Comparison of ENCODE assay signal across 25 cellular contexts in the genomic region with DNA sequence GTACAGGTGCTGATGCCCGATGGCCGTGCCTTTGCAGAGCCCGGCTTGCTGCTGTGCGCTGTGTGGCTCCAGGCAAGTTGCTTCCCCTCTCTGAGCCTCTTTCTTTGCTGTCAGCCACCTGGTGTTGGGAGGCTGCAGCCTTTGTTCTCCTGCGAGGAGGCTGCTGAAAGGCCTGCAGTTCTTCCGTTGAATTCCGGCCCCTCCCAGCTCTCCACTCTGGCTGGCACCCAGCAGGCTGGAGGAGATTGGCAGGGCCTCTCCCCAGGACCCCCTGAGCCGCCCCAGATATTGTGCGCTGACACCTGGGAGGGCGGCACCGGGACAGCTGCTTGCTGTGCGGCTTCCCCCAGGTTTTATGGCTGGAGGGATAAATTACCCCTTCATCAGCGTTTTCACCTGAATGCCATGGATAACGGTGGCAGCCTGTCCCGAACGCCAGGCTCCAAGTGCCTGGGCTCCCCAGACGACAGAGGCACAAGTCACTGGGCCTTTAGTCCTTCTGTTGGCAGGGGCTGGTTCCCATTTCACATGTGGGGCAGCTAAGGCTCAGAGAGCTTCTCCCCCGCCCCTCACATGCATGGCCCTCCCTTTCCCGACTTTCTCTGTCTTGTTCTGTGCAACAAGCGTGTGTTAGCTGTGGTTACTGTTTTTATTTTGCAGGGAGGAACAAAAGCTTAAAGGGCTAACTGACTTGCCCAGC. TPM values are rescaled to one million over a fixed set of nuclear protein-coding genes. Genes with fewer than 3 reads are reported as not detected.
DNase-seq lines count a peak whose midpoint lies in the region; ATAC-seq, FAIRE-seq and TF ChIP-seq lines count a peak whose summit lies in the region.
"Had no signal": no experiment of that assay in that cellular context is flagged by ENCODE, and none has a peak within 500 bp of the region (broad histone marks: within the 10 kb centered on the region; RNA-seq: fewer than 3 reads in every experiment).

No MANE protein-coding gene starts in this region.

- CTCF ChIA-PET in HEK293 (lab: Yijun Ruan, JAX): interaction anchor here (0.7 to 1.5 kb wide), 3 partner anchors 13 to 282 kb away, joined by 3 to 5 read pairs (median 3); no protein-coding TSS in a partner anchor
- CTCF ChIA-PET in WTC11 (lab: Charles Lee): interaction anchor here (0.7 to 3.6 kb wide), 14 partner anchors 8 to 162 kb away, joined by 3 to 19 read pairs (median 4); no protein-coding TSS in a partner anchor

- H3K14ac ChIP-seq in mesenchymal stem cell (ENCODE audit: low read length in 2 of 2): no peak overlapping the region

- no peak overlapping the region for H3K27ac ChIP-seq in BLaER1 treated with 17β-estradiol and CSF1 and Interleukin-3, amounts not matched to agents 10 nM and 100 nM
- no peak overlapping the region for H3K27ac ChIP-seq in HEK293 (ENCODE audit: extremely low read depth, low read depth, low read length)
- no peak overlapping the region for H3K27ac ChIP-seq in mesenchymal stem cell (ENCODE audit: low read length, poor library complexity, severe bottlenecking)
- H3K27ac ChIP-seq: adrenal gland, esophagus muscularis mucosa, hepatocyte, left ventricle myocardium inferior, ovary, right atrium auricular region, thoracic aorta had no signal

- no peak overlapping the region for H2AFZ ChIP-seq in mesenchymal stem cell (ENCODE audit: low read depth, low read length)
- H2AFZ ChIP-seq: hepatocyte had no signal

- no peak for ATAC-seq in WTC11
- ATAC-seq: activated T-cell treated with anti-CD3 and anti-CD28 coated beads, Interleukin-2, amount 50 U/mL, for 4 hours had no signal

- H2BK15ac ChIP-seq in mesenchymal stem cell (ENCODE audit: low read depth, poor library complexity, severe bottlenecking): peak overlapping the region; percentile 23

- no peak for TF ChIP-seq CTCF in HEK293 (tag by site-specific recombination; IDR thresholded peaks at IDR 0.05)
- no peak for TF ChIP-seq CTCF in WTC11 (IDR thresholded peaks at IDR 0.05)

- no peaks in the 10 kb centered on the region for H3K9me3 Mint-ChIP-seq in WTC11
- H3K9me3 Mint-ChIP-seq in activated naive CD8-positive, alpha-beta T cell treated with anti-CD3 and anti-CD28 coated beads for 36 hours: no peaks in the 10 kb centered on the region
- H3K9me3 Mint-ChIP-seq: activated T-cell treated with anti-CD3 and anti-CD28 coated beads, Interleukin-2, amount 50 U/mL, for 4 hours; CD4-positive, alpha-beta T cell; mesothelial cell of epicardium; natural killer cell had no signal

- peaks cover 0 to 57% (median 0%) of the 10 kb centered on the region in 11 experiments; a peak in 8 of 22 replicates for H3K27me3 ChIP-seq in BLaER1 treated with 17β-estradiol and CSF1 and Interleukin-3, amounts not matched to agents 10 nM and 100 nM
- H3K27me3 ChIP-seq in mesenchymal stem cell (ENCODE audit: control insufficient read depth in 1 of 2, insufficient read depth in 1 of 2, low read length in 2 of 2): no peaks in the 10 kb centered on the region
- H3K27me3 ChIP-seq: adrenal gland, esophagus muscularis mucosa, hepatocyte, ovary, right atrium auricular region had no signal

- peaks cover 82 to 100% (median 98%) of the 10 kb centered on the region in 11 experiments for H4K20me1 ChIP-seq in BLaER1 treated with 17β-estradiol and CSF1 and Interleukin-3, amounts not matched to agents 10 nM and 100 nM

- H4K91ac ChIP-seq in mesenchymal stem cell (ENCODE audit: low read length): no peak overlapping the region

- no peak overlapping the region for H3K4ac ChIP-seq in mesenchymal stem cell (ENCODE audit: low read depth in 1 of 2, low read length in 2 of 2)

- no peak overlapping the region for H3K18ac ChIP-seq in mesenchymal stem cell (ENCODE audit: low read depth in 1 of 2, low read length in 2 of 2)

- no peak for FAIRE-seq in urothelium cell line (lab: Jason Lieb, UNC)
- FAIRE-seq: frontal cortex, islet of Langerhans had no signal

- H3K36me3 Mint-ChIP-seq in WTC11: no peaks in the 10 kb centered on the region
- H3K36me3 Mint-ChIP-seq in activated naive CD8-positive, alpha-beta T cell treated with anti-CD3 and anti-CD28 coated beads for 36 hours: peaks cover 5% of the 10 kb centered on the region
- H3K36me3 Mint-ChIP-seq: natural killer cell had no signal

- no peak overlapping the region for H4K8ac ChIP-seq in mesenchymal stem cell (ENCODE audit: low read length)

- DNase-seq in WTC11 (ENCODE audit: low spot score): no peak
- no peak for DNase-seq in mesenchymal stem cell
- no peak for DNase-seq in NCI-H2196 (lab: John Stamatoyannopoulos, UW; ENCODE audit: unreplicated experiment)
- DNase-seq in activated naive CD8-positive, alpha-beta T cell treated with anti-CD3 and anti-CD28 coated beads for 36 hours: no peak
- no peak for DNase-seq in urothelium cell line (ENCODE audit: low spot score)
- DNase-seq: activated CD8-positive, alpha-beta memory T cell treated with anti-CD3 and anti-CD28 coated beads for 24 hours; activated T-cell treated with anti-CD3 and anti-CD28 coated beads, Interleukin-2, amount 50 U/mL, for 4 hours; adrenal gland; CD4-positive, alpha-beta T cell; Kasumi-1; left ventricle myocardium inferior; natural killer cell; NCI-H1930; NCI-H524; ovary; stimulated activated naive CD4-positive, alpha-beta T cell treated with Interleukin-2 at 50 U/mL for 16 hours had no signal

- no peak overlapping the region for H3K23ac ChIP-seq in mesenchymal stem cell (ENCODE audit: low read length in 2 of 2)

- H2BK12ac ChIP-seq in mesenchymal stem cell (ENCODE audit: low read length in 2 of 2): no peak overlapping the region

- no peak overlapping the region for H2AK5ac ChIP-seq in mesenchymal stem cell (ENCODE audit: low read length, severe bottlenecking)

- H3K27ac Mint-ChIP-seq in WTC11: peak overlapping the region; percentile 29; the same call in 1 of the 2 replicates
- H3K27ac Mint-ChIP-seq in activated naive CD8-positive, alpha-beta T cell treated with anti-CD3 and anti-CD28 coated beads for 36 hours: no peak overlapping the region
- H3K27ac Mint-ChIP-seq: CD4-positive, alpha-beta T cell had no signal

- no peak overlapping the region for H2BK120ac ChIP-seq in mesenchymal stem cell (ENCODE audit: low read depth, low read length)

- no peaks in the 10 kb centered on the region for H3K9me3 ChIP-seq in BLaER1 treated with 17β-estradiol and CSF1 and Interleukin-3, amounts not matched to agents 10 nM and 100 nM (replicated peaks in 1 of 11)
- H3K9me3 ChIP-seq in HEK293 (ENCODE audit: control insufficient read depth, insufficient read depth, low read depth, low read length): no peaks in the 10 kb centered on the region
- no peaks in the 10 kb centered on the region for H3K9me3 ChIP-seq in mesenchymal stem cell (ENCODE audit: control insufficient read depth, low read length)
- H3K9me3 ChIP-seq: adrenal gland, esophagus muscularis mucosa, left ventricle myocardium inferior, ovary, right atrium auricular region, thoracic aorta had no signal

- H2BK5ac ChIP-seq in mesenchymal stem cell (ENCODE audit: low read depth, low read length, poor library complexity, severe bottlenecking): no peak overlapping the region

- H3K4me1 ChIP-seq in BLaER1 treated with 17β-estradiol and CSF1 and Interleukin-3, amounts not matched to agents 10 nM and 100 nM: peaks cover 54 to 100% (median 100%) of the 10 kb centered on the region in 10 experiments
- H3K4me1 ChIP-seq in HEK293 (ENCODE audit: control insufficient read depth, insufficient read depth, low read length) (peaks cover 21% of the 10 kb centered on the region), mesenchymal stem cell (ENCODE audit: control insufficient read depth, insufficient read depth, low read depth, low read length) (peaks cover 40% of the 10 kb centered on the region)

- 83% methylated on average over 20 of the region's 20 CpGs for WGBS in mesenchymal stem cell

- H3K4me3 Mint-ChIP-seq in WTC11: no peak overlapping the region
- no peak overlapping the region for H3K4me3 Mint-ChIP-seq in activated naive CD8-positive, alpha-beta T cell treated with anti-CD3 and anti-CD28 coated beads for 36 hours
- H3K4me3 Mint-ChIP-seq: activated T-cell treated with anti-CD3 and anti-CD28 coated beads, Interleukin-2, amount 50 U/mL, for 4 hours; CD4-positive, alpha-beta T cell; mesothelial cell of epicardium had no signal

- H3K4me3 ChIP-seq in BLaER1 treated with 17β-estradiol and CSF1 and Interleukin-3, amounts not matched to agents 10 nM and 100 nM: no peak overlapping the region
- H3K4me3 ChIP-seq in HEK293 (ENCODE audit: low read depth, low read length) (no peak overlapping the region), mesenchymal stem cell (ENCODE audit: insufficient read depth in 1 of 2, low read depth in 1 of 2, low read length in 2 of 2) (no peak overlapping the region)
- H3K4me3 ChIP-seq: adrenal gland, esophagus muscularis mucosa, hepatocyte, left ventricle myocardium inferior, ovary, right atrium auricular region, thoracic aorta had no signal

- H3K27me3 Mint-ChIP-seq in WTC11 (ENCODE audit: low read depth): peaks cover 34% of the 10 kb centered on the region
- H3K27me3 Mint-ChIP-seq in activated naive CD8-positive, alpha-beta T cell treated with anti-CD3 and anti-CD28 coated beads for 36 hours: no peaks in the 10 kb centered on the region
- H3K27me3 Mint-ChIP-seq: CD4-positive, alpha-beta T cell had no signal

- POLR2A ChIA-PET in HEK293 (lab: Yijun Ruan, JAX) (no interaction called here), WTC11 (lab: Charles Lee) (interaction anchor here (0.7 to 2.3 kb wide), 5 partner anchors 8 to 33 kb away, joined by 3 to 7 read pairs (median 3); no protein-coding TSS in a partner anchor)

- peak overlapping the region in 2 of 11 experiments; percentile 10 to 56; a peak in 2 of 22 replicates for H3K9ac ChIP-seq in BLaER1 treated with 17β-estradiol and CSF1 and Interleukin-3, amounts not matched to agents 10 nM and 100 nM
- H3K9ac ChIP-seq in mesenchymal stem cell (ENCODE audit: low read length): no peak overlapping the region

- peaks cover 0 to 5% (median 0%) of the 10 kb centered on the region in 11 experiments; a peak in 1 of 22 replicates for H3K36me3 ChIP-seq in BLaER1 treated with 17β-estradiol and CSF1 and Interleukin-3, amounts not matched to agents 10 nM and 100 nM
- H3K36me3 ChIP-seq in HEK293 (ENCODE audit: control insufficient read depth in 2 of 2, insufficient read depth in 1 of 2, low read length in 2 of 2) (no peaks in the 10 kb centered on the region), mesenchymal stem cell (ENCODE audit: control insufficient read depth in 1 of 2, insufficient read depth in 2 of 2, low read depth in 1 of 2, low read length in 2 of 2) (peaks cover 0 to 6% of the 10 kb centered on the region in 2 experiments)
- H3K36me3 ChIP-seq: adrenal gland, esophagus muscularis mucosa, left ventricle myocardium inferior, ovary, right atrium auricular region, thoracic aorta had no signal

- H3K79me1 ChIP-seq in mesenchymal stem cell (replicated peaks; ENCODE audit: low read length, poor library complexity, severe bottlenecking): peaks cover 56% of the 10 kb centered on the region

- peak overlapping the region in 9 of 11 experiments; percentile 33 to 99 (median 96); a peak in 18 of 22 replicates for H3K4me2 ChIP-seq in BLaER1 treated with 17β-estradiol and CSF1 and Interleukin-3, amounts not matched to agents 10 nM and 100 nM
- H3K4me2 ChIP-seq in mesenchymal stem cell (ENCODE audit: low read length, poor library complexity, severe bottlenecking): no peak overlapping the region

- H3K4me1 Mint-ChIP-seq in WTC11: peaks cover 95% of the 10 kb centered on the region
- H3K4me1 Mint-ChIP-seq in activated naive CD8-positive, alpha-beta T cell treated with anti-CD3 and anti-CD28 coated beads for 36 hours: peaks cover 34% of the 10 kb centered on the region

RNA-seq across cellular contexts. Expression of a gene that starts 35.1 kb away (rescaled TPM):
- total RNA-seq in WTC11 (2021): 91.0 to 124 TPM (median 93.8 TPM) in 3 replicates
- 39.2 TPM for polyA plus RNA-seq in mesenchymal stem cell (2013, experiment 1 of 2)
- 38.5 TPM for polyA plus RNA-seq in mesenchymal stem cell (2013, experiment 2 of 2)
- 10 to 100 TPM; 25.1 to 27.6 TPM for total RNA-seq in activated naive CD8-positive, alpha-beta T cell treated with anti-CD3 and anti-CD28 coated beads for 36 hours
